Comparison of ENCODE assay signal across 8 cellular contexts in genomic region chr4:55397521-55398321, GRCh38. TPM values are rescaled to one million over a fixed set of nuclear protein-coding genes. Genes with fewer than 3 reads are reported as not detected.
A peak's percentile ranks its signal among the peaks of the same experiment; 100 is the strongest.
DNase-seq lines count a peak whose midpoint lies in the region; ATAC-seq and TF ChIP-seq lines count a peak whose summit lies in the region.

No MANE protein-coding gene starts in this region.

- peak overlapping the region; percentile 91 for H3K4me3 Mint-ChIP-seq in activated T-cell treated with anti-CD3 and anti-CD28 coated beads, Interleukin-2, amount 50 U/mL, for 4 hours
- peak overlapping the region; percentile 97 for H3K4me3 Mint-ChIP-seq in natural killer cell treated with Interleukin-12 subunit alpha and Interleukin-12 subunit beta and Interleukin-15 and Interleukin-18, amount 100 ng/mL, for 72 hours

- no peak for TF ChIP-seq POLR2A in Peyer's patch (IDR thresholded peaks at IDR 0.05)

- H3K9me3 ChIP-seq in Peyer's patch (no peaks in the 10 kb centered on the region), endocrine pancreas (ENCODE audit: control insufficient read depth, low read length) (no peaks in the 10 kb centered on the region)

- no peaks in the 10 kb centered on the region for H3K27me3 Mint-ChIP-seq in activated T-cell treated with anti-CD3 and anti-CD28 coated beads, Interleukin-2, amount 50 U/mL, for 4 hours (ENCODE audit: low read depth)
- H3K27me3 Mint-ChIP-seq in natural killer cell treated with Interleukin-12 subunit alpha and Interleukin-12 subunit beta and Interleukin-15 and Interleukin-18, amount 100 ng/mL, for 72 hours = no peaks in the 10 kb centered on the region

- H3K27ac Mint-ChIP-seq in natural killer cell treated with Interleukin-12 subunit alpha and Interleukin-12 subunit beta and Interleukin-15 and Interleukin-18, amount 100 ng/mL, for 72 hours = peak overlapping the region; percentile 87 to 97

- H3K4me3 ChIP-seq in Peyer's patch (peak overlapping the region; percentile 24 to 91 (median 82)), endocrine pancreas (ENCODE audit: control insufficient read depth, insufficient read depth, low read length) (peak overlapping the region; percentile 98)

- peak overlapping the region; percentile 32 to 100 (median 97) for H3K27ac ChIP-seq in Peyer's patch

- ATAC-seq in activated T-cell treated with anti-CD3 and anti-CD28 coated beads, Interleukin-2, amount 50 U/mL, for 4 hours = no peak
- no peak for ATAC-seq in natural killer cell treated with Interleukin-12 subunit alpha and Interleukin-12 subunit beta and Interleukin-15 and Interleukin-18, amount 100 ng/mL, for 72 hours
- no peak for ATAC-seq in HG02885 (IDR thresholded peaks at IDR 0.05; ENCODE audit: poor library complexity, unreplicated experiment)

- H3K9me3 Mint-ChIP-seq in activated T-cell treated with anti-CD3 and anti-CD28 coated beads, Interleukin-2, amount 50 U/mL, for 4 hours = no peaks in the 10 kb centered on the region
- H3K9me3 Mint-ChIP-seq in natural killer cell treated with Interleukin-12 subunit alpha and Interleukin-12 subunit beta and Interleukin-15 and Interleukin-18, amount 100 ng/mL, for 72 hours = no peaks in the 10 kb centered on the region

- H3K4me1 ChIP-seq in Peyer's patch = peaks cover 0 to 37% (median 12%) of the 10 kb centered on the region in 4 donors
- peaks cover 21% of the 10 kb centered on the region for H3K4me1 ChIP-seq in endocrine pancreas (ENCODE audit: control insufficient read depth, insufficient read depth, low read length)

- H3K9ac ChIP-seq in endocrine pancreas (ENCODE audit: control insufficient read depth, insufficient read depth, low read length) = peak overlapping the region; percentile 95

- no peak for TF ChIP-seq CTCF in Peyer's patch (IDR thresholded peaks at IDR 0.05)

- H3K36me3 Mint-ChIP-seq in activated T-cell treated with anti-CD3 and anti-CD28 coated beads, Interleukin-2, amount 50 U/mL, for 4 hours (ENCODE audit: insufficient read depth) = peaks cover 20% of the 10 kb centered on the region
- H3K36me3 Mint-ChIP-seq in natural killer cell treated with Interleukin-12 subunit alpha and Interleukin-12 subunit beta and Interleukin-15 and Interleukin-18, amount 100 ng/mL, for 72 hours = peaks cover 32% of the 10 kb centered on the region

- H3K27me3 ChIP-seq in Peyer's patch (no peaks in the 10 kb centered on the region), endocrine pancreas (ENCODE audit: control insufficient read depth, insufficient read depth, low read length) (no peaks in the 10 kb centered on the region)

- DNase-seq in activated T-cell treated with anti-CD3 and anti-CD28 coated beads, Interleukin-2, amount 50 U/mL, for 4 hours = no peak
- DNase-seq in activated T-cell treated with anti-CD3 and anti-CD28 coated beads for 4 hours (no peak), Peyer's patch (no peak), OCI-M2 (lab: John Stamatoyannopoulos, UW; ENCODE audit: unreplicated experiment) (no peak), ecto neural progenitor cell (ENCODE audit: low spot score) (no peak)
- no peak for DNase-seq in natural killer cell treated with Interleukin-12 subunit alpha and Interleukin-12 subunit beta and Interleukin-15 and Interleukin-18, amount 100 ng/mL, for 72 hours (ENCODE audit: low spot score)

- H3K4me1 Mint-ChIP-seq in activated T-cell treated with anti-CD3 and anti-CD28 coated beads, Interleukin-2, amount 50 U/mL, for 4 hours (ENCODE audit: low read depth) = peaks cover 49% of the 10 kb centered on the region
- H3K4me1 Mint-ChIP-seq in natural killer cell treated with Interleukin-12 subunit alpha and Interleukin-12 subunit beta and Interleukin-15 and Interleukin-18, amount 100 ng/mL, for 72 hours (ENCODE audit: low read depth in 2 of 2) = peaks cover 35 to 47% of the 10 kb centered on the region in 2 donors

- H3K36me3 ChIP-seq in Peyer's patch (peaks cover 0 to 6% (median 0%) of the 10 kb centered on the region in 3 donors), endocrine pancreas (ENCODE audit: control insufficient read depth, insufficient read depth, low read length) (no peaks in the 10 kb centered on the region)

RNA-seq across cellular contexts. Expression of gene TMEM165, which starts 2.0 kb away (rescaled TPM):
- total RNA-seq in activated T-cell treated with anti-CD3 and anti-CD28 coated beads, Interleukin-2, amount 50 U/mL, for 4 hours = 10 to 100 TPM; 72.3 to 75.1 (median 75.0) TPM
- total RNA-seq in Peyer's patch = 100 to 1,000 TPM in 1 of 4 donors, 10 to 100 TPM in 3; 78.2 to 105 (median 91.4) TPM
- 100 to 1,000 TPM; 134 to 157 TPM for total RNA-seq in natural killer cell treated with Interleukin-12 subunit alpha and Interleukin-12 subunit beta and Interleukin-15 and Interleukin-18, amount 100 ng/mL, for 72 hours

RNA-seq across cellular contexts. Expression of gene SRD5A3, which starts 51.7 kb away (rescaled TPM):
- 10 to 100 TPM in 2 of 3 donors, 1 to 10 TPM in 1; 9.4 to 21.0 (median 12.7) TPM for total RNA-seq in activated T-cell treated with anti-CD3 and anti-CD28 coated beads, Interleukin-2, amount 50 U/mL, for 4 hours
- total RNA-seq in Peyer's patch = 10 to 100 TPM in 2 of 4 donors, 1 to 10 TPM in 2; 1.7 to 19.6 (median 9.4) TPM
- 1 to 10 TPM; 7.2 to 7.3 TPM for total RNA-seq in natural killer cell treated with Interleukin-12 subunit alpha and Interleukin-12 subunit beta and Interleukin-15 and Interleukin-18, amount 100 ng/mL, for 72 hours
